Comparison of ENCODE assay signal across 9 cellular contexts in the genomic region with DNA sequence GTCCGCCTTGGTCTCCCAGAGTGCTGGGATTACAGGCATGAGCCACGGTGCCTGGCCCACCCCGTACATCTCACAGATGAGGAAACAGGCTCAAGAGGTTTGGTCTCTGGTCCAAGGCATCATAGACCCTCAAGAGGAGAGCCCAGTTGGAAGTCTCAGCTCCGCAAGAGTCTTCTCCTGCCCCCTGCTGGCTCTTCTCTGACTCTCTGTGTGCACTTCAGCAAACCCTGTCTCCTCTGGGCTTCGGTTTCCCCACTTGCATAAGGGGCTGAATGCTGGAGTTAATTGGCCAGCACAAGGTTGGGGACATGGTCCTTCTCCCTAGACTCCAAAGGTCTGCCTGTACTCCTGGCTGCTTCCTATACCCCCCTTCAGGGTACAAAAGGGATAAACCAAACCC.
DNase-seq lines count a peak whose midpoint lies in the region; ATAC-seq and TF ChIP-seq lines count a peak whose summit lies in the region.
"Had no signal": no experiment of that assay in that cellular context is flagged by ENCODE, and none has a peak within 500 bp of the region (broad histone marks: within the 10 kb centered on the region; RNA-seq: fewer than 3 reads in every experiment).

No MANE protein-coding gene starts in this region.

- TF ChIP-seq CTCF in retinal pigment epithelial cell (conservative IDR thresholded peaks at IDR 0.05; ENCODE audit: low read depth, low read length), result peak; percentile 37

- DNase-seq in NOMO-1 (lab: John Stamatoyannopoulos, UW; ENCODE audit: unreplicated experiment in 2 of 2) (peak; percentile 35 to 57), NOMO-1 treated with dmso at 0.1 percent for 144 hours (lab: John Stamatoyannopoulos, UW; ENCODE audit: unreplicated experiment) (no peak), NAMALWA (ENCODE audit: low spot score) (peak; percentile 46), cerebellar cortex (ENCODE audit: low spot score) (peak; percentile 42), retinal pigment epithelial cell (ENCODE audit: low read depth) (no peak), DMS79 (lab: John Stamatoyannopoulos, UW) (no peak)
- DNase-seq: NCI-H1105 had no signal

- no peak overlapping the region for H3K4me3 ChIP-seq in retinal pigment epithelial cell (ENCODE audit: low read length)

- ATAC-seq in HG03139 (IDR thresholded peaks at IDR 0.05; ENCODE audit: unreplicated experiment), result no peak
- no peak for ATAC-seq in HG03097 (IDR thresholded peaks at IDR 0.05; ENCODE audit: low FRiP score, unreplicated experiment)

Comparison
In these comparisons a context has a peak if more than half of its experiments do, and no peak if none do; other contexts are left out.
1. DNase-seq: peak in NOMO-1 (2 of 2), NAMALWA (single experiment) and cerebellar cortex (single experiment); none in NOMO-1 treated with dmso at 0.1 percent for 144 hours (single experiment), retinal pigment epithelial cell (single experiment) and DMS79 (single experiment).